28 cellular contexts compared by ENCODE assay signal in genomic region chr3:171432548-171432947, GRCh38.
"Had no signal": no experiment of that assay in that cellular context is flagged by ENCODE, and none has a peak within 500 bp of the region (broad histone marks: within the 10 kb centered on the region; RNA-seq: fewer than 3 reads in every experiment).

No MANE protein-coding gene starts in this region.

- H3K4me3 Mint-ChIP-seq: activated CD4-positive, alpha-beta memory T cell treated with anti-CD3 and anti-CD28 coated beads, Interleukin-2, amount 10 ng/mL, durations not matched to agents 7 days and 5 days; activated CD4-positive, alpha-beta T cell treated with anti-CD3 and anti-CD28 coated beads, Interleukin-2, amount 10 ng/mL, durations not matched to agents 7 days and 5 days; activated naive CD8-positive, alpha-beta T cell; activated T-cell treated with anti-CD3 and anti-CD28 coated beads, Interleukin-2, amount 50 U/mL, for 24 hours; activated T-cell treated with anti-CD3 and anti-CD28 coated beads, Interleukin-2, amount 50 U/mL, for 72 hours; central memory CD8-positive, alpha-beta T cell; effector memory CD8-positive, alpha-beta T cell had no signal

- ATAC-seq: activated T-cell treated with anti-CD3 and anti-CD28 coated beads, Interleukin-2, amount 50 U/mL, for 72 hours; effector memory CD8-positive, alpha-beta T cell; esophagus mucosa; gastrocnemius medialis; heart right ventricle had no signal

- DNase-seq: activated CD4-positive, alpha-beta memory T cell treated with anti-CD3 and anti-CD28 coated beads, Interleukin-2, amount 10 ng/mL, durations not matched to agents 7 days and 5 days; activated CD4-positive, alpha-beta T cell treated with anti-CD3 and anti-CD28 coated beads for 1 hour; activated CD4-positive, alpha-beta T cell treated with anti-CD3 and anti-CD28 coated beads for 4 hours; activated CD4-positive, alpha-beta T cell treated with anti-CD3 and anti-CD28 coated beads, Interleukin-2, amount 10 ng/mL, durations not matched to agents 7 days and 5 days; activated CD4-positive, alpha-beta T cell treated with anti-CD3 and anti-CD28 coated beads, Interleukin-2, amount 50 U/mL, for 4 hours; activated CD8-positive, alpha-beta memory T cell treated with anti-CD3 and anti-CD28 coated beads, Interleukin-2, amount 50 U/mL, for 48 hours; activated gamma-delta T cell; activated naive CD4-positive, alpha-beta T cell; activated naive CD4-positive, alpha-beta T cell treated with anti-CD3 and anti-CD28 coated beads, Interleukin-2, amount 50 U/mL, for 16 hours; activated T-cell treated with anti-CD3 and anti-CD28 coated beads for 4 hours; activated T-cell treated with anti-CD3 and anti-CD28 coated beads, Interleukin-2, amount 50 U/mL, for 24 hours; activated T-cell treated with anti-CD3 and anti-CD28 coated beads, Interleukin-2, amount 50 U/mL, for 72 hours; amniotic stem cell; anterior cingulate cortex; brain microvascular endothelial cell; cortex of kidney; dermis blood vessel endothelial cell; effector CD4-positive, alpha-beta T cell; effector memory CD8-positive, alpha-beta T cell; foreskin fibroblast; gastrocnemius medialis; heart right ventricle; T-helper 1 cell; T-helper 2 cell had no signal

- H2AFZ ChIP-seq: hepatocyte had no signal

- H3K9me3 ChIP-seq: gastrocnemius medialis had no signal

- H3K36me3 ChIP-seq: brain microvascular endothelial cell, gastrocnemius medialis, heart right ventricle had no signal

- H3K4me2 ChIP-seq: hepatocyte had no signal

- H3K9me3 Mint-ChIP-seq: activated CD4-positive, alpha-beta memory T cell treated with anti-CD3 and anti-CD28 coated beads, Interleukin-2, amount 10 ng/mL, durations not matched to agents 7 days and 5 days; activated CD4-positive, alpha-beta T cell treated with anti-CD3 and anti-CD28 coated beads, Interleukin-2, amount 10 ng/mL, durations not matched to agents 7 days and 5 days; activated T-cell treated with anti-CD3 and anti-CD28 coated beads, Interleukin-2, amount 50 U/mL, for 24 hours; activated T-cell treated with anti-CD3 and anti-CD28 coated beads, Interleukin-2, amount 50 U/mL, for 72 hours; central memory CD8-positive, alpha-beta T cell; effector memory CD8-positive, alpha-beta T cell had no signal

- H3K27ac ChIP-seq: brain microvascular endothelial cell, gastrocnemius medialis, heart right ventricle, hepatocyte had no signal

- H3K36me3 Mint-ChIP-seq: activated naive CD8-positive, alpha-beta T cell had no signal

- H3K27me3 Mint-ChIP-seq: activated CD4-positive, alpha-beta memory T cell treated with anti-CD3 and anti-CD28 coated beads, Interleukin-2, amount 10 ng/mL, durations not matched to agents 7 days and 5 days; activated CD4-positive, alpha-beta T cell treated with anti-CD3 and anti-CD28 coated beads, Interleukin-2, amount 10 ng/mL, durations not matched to agents 7 days and 5 days; activated naive CD8-positive, alpha-beta T cell; activated T-cell treated with anti-CD3 and anti-CD28 coated beads, Interleukin-2, amount 50 U/mL, for 24 hours; central memory CD8-positive, alpha-beta T cell; effector memory CD8-positive, alpha-beta T cell had no signal

- H3K4me3 ChIP-seq: gastrocnemius medialis, heart right ventricle, hepatocyte had no signal

- H3K27ac Mint-ChIP-seq: activated CD4-positive, alpha-beta memory T cell treated with anti-CD3 and anti-CD28 coated beads, Interleukin-2, amount 10 ng/mL, durations not matched to agents 7 days and 5 days; activated CD4-positive, alpha-beta T cell treated with anti-CD3 and anti-CD28 coated beads, Interleukin-2, amount 10 ng/mL, durations not matched to agents 7 days and 5 days; activated naive CD8-positive, alpha-beta T cell; activated T-cell treated with anti-CD3 and anti-CD28 coated beads, Interleukin-2, amount 50 U/mL, for 24 hours; effector memory CD8-positive, alpha-beta T cell had no signal

- H3K27me3 ChIP-seq: brain microvascular endothelial cell, gastrocnemius medialis, heart right ventricle, hepatocyte had no signal
